Comparison of ENCODE assay signal across 13 cellular contexts in genomic region chr10:8065651-8066050, GRCh38. TPM values are rescaled to one million over a fixed set of nuclear protein-coding genes. Genes with fewer than 3 reads are reported as not detected.
DNase-seq lines count a peak whose midpoint lies in the region; ATAC-seq and TF ChIP-seq lines count a peak whose summit lies in the region.
"Had no signal": no experiment of that assay in that cellular context is flagged by ENCODE, and none has a peak within 500 bp of the region (broad histone marks: within the 10 kb centered on the region; RNA-seq: fewer than 3 reads in every experiment).

No MANE protein-coding gene starts in this region.

- no peaks in the 10 kb centered on the region for H3K27me3 Mint-ChIP-seq in CD8-positive, alpha-beta memory T cell
- H3K27me3 Mint-ChIP-seq in activated naive CD8-positive, alpha-beta T cell treated with anti-CD3 and anti-CD28 coated beads for 36 hours: no peaks in the 10 kb centered on the region

- no peaks in the 10 kb centered on the region for H3K9me3 ChIP-seq in CD8-positive, alpha-beta memory T cell (ENCODE audit: low read length)
- no peaks in the 10 kb centered on the region for H3K9me3 ChIP-seq in right lobe of liver

- DNase-seq in CD8-positive, alpha-beta memory T cell: no peak
- DNase-seq in H4 (ENCODE audit: low spot score) (peak; percentile 4), right lobe of liver (no peak), NOMO-1 treated with dmso at 0.1 percent for 144 hours (lab: John Stamatoyannopoulos, UW; ENCODE audit: unreplicated experiment) (no peak), NCI-H69 (lab: John Stamatoyannopoulos, UW) (no peak)
- DNase-seq in activated naive CD8-positive, alpha-beta T cell treated with anti-CD3 and anti-CD28 coated beads for 36 hours: no peak
- DNase-seq: activated CD8-positive, alpha-beta memory T cell treated with anti-CD3 and anti-CD28 coated beads, Interleukin-2, amount 50 U/mL, for 4 hours; brain microvascular endothelial cell; MM.1S; NCI-H2227 treated with DMSO at 0.1 percent for 48 hours; OCI-M1 had no signal

- H3K27me3 ChIP-seq in CD8-positive, alpha-beta memory T cell (ENCODE audit: insufficient read depth, low read length, poor library complexity, severe bottlenecking): no peaks in the 10 kb centered on the region
- no peaks in the 10 kb centered on the region for H3K27me3 ChIP-seq in right lobe of liver

- no peak overlapping the region for H3K4me3 ChIP-seq in CD8-positive, alpha-beta memory T cell (ENCODE audit: low read length)
- no peak overlapping the region for H3K4me3 ChIP-seq in right lobe of liver

- no peak overlapping the region for H3K27ac ChIP-seq in CD8-positive, alpha-beta memory T cell (ENCODE audit: low read depth, low read length)
- H3K27ac ChIP-seq in right lobe of liver: no peak overlapping the region
- H3K27ac ChIP-seq: brain microvascular endothelial cell, HL-60 had no signal

- intact Hi-C loops in right lobe of liver (cut with DNase I): no loop called here

- peaks cover 37 to 93% (median 42%) of the 10 kb centered on the region in 3 donors for H3K36me3 Mint-ChIP-seq in CD8-positive, alpha-beta memory T cell
- H3K36me3 Mint-ChIP-seq in activated naive CD8-positive, alpha-beta T cell treated with anti-CD3 and anti-CD28 coated beads for 36 hours: peaks cover 71% of the 10 kb centered on the region

- no peak for TF ChIP-seq CTCF in right lobe of liver (IDR thresholded peaks at IDR 0.05)

- peak overlapping the region; percentile 1 to 59 (median 47) for H3K4me3 Mint-ChIP-seq in CD8-positive, alpha-beta memory T cell
- peak overlapping the region; percentile 25 for H3K4me3 Mint-ChIP-seq in activated naive CD8-positive, alpha-beta T cell treated with anti-CD3 and anti-CD28 coated beads for 36 hours

- no peaks in the 10 kb centered on the region for H3K9me3 Mint-ChIP-seq in CD8-positive, alpha-beta memory T cell
- no peaks in the 10 kb centered on the region for H3K9me3 Mint-ChIP-seq in activated naive CD8-positive, alpha-beta T cell treated with anti-CD3 and anti-CD28 coated beads for 36 hours

- peaks cover 72% of the 10 kb centered on the region for H3K4me1 ChIP-seq in CD8-positive, alpha-beta memory T cell (ENCODE audit: insufficient read depth, low read length)
- no peaks in the 10 kb centered on the region for H3K4me1 ChIP-seq in right lobe of liver

- ATAC-seq in right lobe of liver: peak; percentile 33 to 82 (median 58)
- no peak for ATAC-seq in GM21447 (IDR thresholded peaks at IDR 0.05; ENCODE audit: unreplicated experiment)

- CTCF ChIA-PET in CD8-positive, alpha-beta memory T cell (lab: Charles Lee): interaction anchor here (0.6 kb wide), 1 partner anchor 1599 kb away, joined by 4 read pairs; no protein-coding TSS in a partner anchor

- TF ChIP-seq POLR2A in right lobe of liver (IDR thresholded peaks at IDR 0.05): no peak

- POLR2A ChIA-PET in CD8-positive, alpha-beta memory T cell (lab: Charles Lee): no interaction called here

- peak overlapping the region; percentile 39 to 95 (median 82) for H3K27ac Mint-ChIP-seq in CD8-positive, alpha-beta memory T cell
- H3K27ac Mint-ChIP-seq in activated naive CD8-positive, alpha-beta T cell treated with anti-CD3 and anti-CD28 coated beads for 36 hours: peak overlapping the region; percentile 65

- H3K4me1 Mint-ChIP-seq in CD8-positive, alpha-beta memory T cell: peaks cover 81 to 97% (median 97%) of the 10 kb centered on the region in 3 donors
- H3K4me1 Mint-ChIP-seq in activated naive CD8-positive, alpha-beta T cell treated with anti-CD3 and anti-CD28 coated beads for 36 hours: peaks cover 73% of the 10 kb centered on the region

- 25% methylated on average over 2 of the region's 2 CpGs for WGBS in right lobe of liver (ENCODE audit: insufficient coverage, low coverage, low lambda C conversion rate, missing lambda C conversion rate)

- peaks cover 63% of the 10 kb centered on the region for H3K36me3 ChIP-seq in CD8-positive, alpha-beta memory T cell (ENCODE audit: insufficient read depth, low read length)
- H3K36me3 ChIP-seq in right lobe of liver: no peaks in the 10 kb centered on the region
- H3K36me3 ChIP-seq: brain microvascular endothelial cell had no signal

RNA-seq across cellular contexts. Expression of gene GATA3, which starts 11.2 kb away (rescaled TPM):
- 10 to 100 TPM; 48.9 to 53.3 TPM for total RNA-seq in CD8-positive, alpha-beta memory T cell
- polyA plus RNA-seq in CD8-positive, alpha-beta memory T cell: 58.6 TPM
- total RNA-seq in H4 (2014; rRNA removed; shearing (Covaris generic)): 0.21 and 0.64 TPM in 2 replicates
- total RNA-seq in activated naive CD8-positive, alpha-beta T cell treated with anti-CD3 and anti-CD28 coated beads for 36 hours: 1 to 10 TPM; 8.4 to 8.8 TPM
- total RNA-seq in right lobe of liver: 1 to 10 TPM in 1 of 6 experiments, under 1 TPM in 4, not detected in 1; 0.26 to 1.0 (median 0.53) TPM

Comparison
In these comparisons a context has a peak if more than half of its experiments do, and no peak if none do; other contexts are left out.
1. RNA of gene GATA3, which starts 11.2 kb away (total RNA-seq): 48.9 to 53.3 TPM in CD8-positive, alpha-beta memory T cell; 8.4 to 8.8 TPM in activated naive CD8-positive, alpha-beta T cell treated with anti-CD3 and anti-CD28 coated beads for 36 hours, 0.21 to 0.64 TPM in H4 and 0.26 to 1.0 TPM in right lobe of liver; every median in the first group is over 4 times any median in the second.